ENCODE assay signal across 22 cellular contexts in genomic region chr11:1055990-1056771, GRCh38. TPM values are rescaled to one million over a fixed set of nuclear protein-coding genes. Genes with fewer than 3 reads are reported as not detected.
A peak's percentile ranks its signal among the peaks of the same experiment; 100 is the strongest.
DNase-seq lines count a peak whose midpoint lies in the region; ATAC-seq and TF ChIP-seq lines count a peak whose summit lies in the region.
"Had no signal": no experiment of that assay in that cellular context is flagged by ENCODE, and none has a peak within 500 bp of the region (broad histone marks: within the 10 kb centered on the region; RNA-seq: fewer than 3 reads in every experiment).

No MANE protein-coding gene starts in this region.

- H3K4me3 Mint-ChIP-seq in glutamatergic neuron (ENCODE audit: unreplicated experiment), result no peak overlapping the region
- H3K4me3 Mint-ChIP-seq: activated T-helper 17 cell treated with anti-CD3 and anti-CD28 coated beads, Interleukin-2, amount 50 U/mL, for 72 hours; CD4-positive, alpha-beta memory T cell; dendritic cell treated with granulocyte-macrophage colony-stimulating factor and Interleukin-4, amounts not matched to agents 40 ng/mL and 50 ng/mL, for 4 days had no signal

- TF ChIP-seq POLR2A in ovary (IDR thresholded peaks at IDR 0.05), result no peak

- peaks cover 5% of the 10 kb centered on the region for H3K27me3 Mint-ChIP-seq in glutamatergic neuron (ENCODE audit: unreplicated experiment)

- H3K27ac Mint-ChIP-seq in glutamatergic neuron (ENCODE audit: unreplicated experiment), result no peak overlapping the region
- H3K27ac Mint-ChIP-seq: activated T-helper 17 cell treated with anti-CD3 and anti-CD28 coated beads, Interleukin-2, amount 50 U/mL, for 72 hours; CD4-positive, alpha-beta memory T cell; dendritic cell treated with granulocyte-macrophage colony-stimulating factor and Interleukin-4, amounts not matched to agents 40 ng/mL and 50 ng/mL, for 4 days had no signal

- TF ChIP-seq EP300 in ovary (IDR thresholded peaks at IDR 0.05), result no peak

- no peaks in the 10 kb centered on the region for H3K9me3 ChIP-seq in BE2C
- H3K9me3 ChIP-seq in ovary, result no peaks in the 10 kb centered on the region

- 76 to 79% (median 78%) methylated on average over 46 of the region's 46 CpGs for WGBS in ovary, 3 donors

- H3K9me3 Mint-ChIP-seq in glutamatergic neuron (ENCODE audit: unreplicated experiment), result peaks cover 2% of the 10 kb centered on the region
- H3K9me3 Mint-ChIP-seq: activated T-helper 17 cell treated with anti-CD3 and anti-CD28 coated beads, Interleukin-2, amount 50 U/mL, for 72 hours; CD4-positive, alpha-beta memory T cell; dendritic cell treated with granulocyte-macrophage colony-stimulating factor and Interleukin-4, amounts not matched to agents 40 ng/mL and 50 ng/mL, for 4 days had no signal

- no peak for TF ChIP-seq CTCF in BE2C (IDR thresholded peaks at IDR 0.05; ENCODE audit: low read depth, low read length)
- TF ChIP-seq CTCF in GM06990 (IDR thresholded peaks at IDR 0.05; ENCODE audit: insufficient read depth, low read length, poor library complexity, severe bottlenecking), result no peak
- no peak for TF ChIP-seq CTCF in glutamatergic neuron (IDR thresholded peaks at IDR 0.05; ENCODE audit: partially characterized antibody, unreplicated experiment)
- TF ChIP-seq CTCF in ovary (IDR thresholded peaks at IDR 0.05), result no peak

- ATAC-seq in GM21528 (IDR thresholded peaks at IDR 0.05; ENCODE audit: low FRiP score, unreplicated experiment) (no peak), GM19463 (IDR thresholded peaks at IDR 0.05; ENCODE audit: unreplicated experiment) (no peak), HG02571 (IDR thresholded peaks at IDR 0.05; ENCODE audit: unreplicated experiment) (no peak)
- ATAC-seq: activated CD4-positive, CD25-positive, alpha-beta regulatory T cell treated with anti-CD3 and anti-CD28 coated beads, Interleukin-2, amount 50 U/mL, for 24 hours; activated T-helper 17 cell treated with anti-CD3 and anti-CD28 coated beads, Interleukin-2, amount 50 U/mL, for 72 hours; Panc1 had no signal

- no peaks in the 10 kb centered on the region for H3K27me3 ChIP-seq in BE2C
- no peaks in the 10 kb centered on the region; the same call in 1 of the 2 replicates for H3K27me3 ChIP-seq in GM06990 (replicated peaks; ENCODE audit: control insufficient read depth, insufficient read depth, low read length)
- H3K27me3 ChIP-seq in ovary, result no peaks in the 10 kb centered on the region

- intact Hi-C loops in ovary (cut with DNase I), result loop anchor here in 1 of 4 donors (10.0 kb wide), 1 partner anchor 201 kb away; no protein-coding TSS in a partner anchor

- H3K36me3 ChIP-seq in BE2C, result no peaks in the 10 kb centered on the region
- no peaks in the 10 kb centered on the region for H3K36me3 ChIP-seq in GM06990 (ENCODE audit: control insufficient read depth, insufficient read depth, low read length)
- H3K36me3 ChIP-seq in ovary, result no peaks in the 10 kb centered on the region

- DNase-seq in BE2C (peak; percentile 2), GM06990 (ENCODE audit: extremely low read depth, insufficient read length) (peak; percentile 3), glutamatergic neuron (peak; percentile 22), ovary (peak in 4 of 5 donors; percentile 5 to 30 (median 10)), NOMO-1 treated with dmso at 0.1 percent for 144 hours (lab: John Stamatoyannopoulos, UW; ENCODE audit: unreplicated experiment) (no peak)
- DNase-seq: CD4-positive, alpha-beta memory T cell; DMS53; mammary epithelial cell; NCI-H2029 treated with DMSO at 0.1 percent for 48 hours; stimulated activated naive CD4-positive, alpha-beta T cell had no signal

- H3K36me3 Mint-ChIP-seq in glutamatergic neuron (ENCODE audit: unreplicated experiment), result peaks cover 5% of the 10 kb centered on the region
- H3K36me3 Mint-ChIP-seq: CD4-positive, alpha-beta memory T cell had no signal

- H3K4me1 ChIP-seq in BE2C (no peaks in the 10 kb centered on the region), ovary (ENCODE audit: insufficient read depth) (no peaks in the 10 kb centered on the region)

- no peak overlapping the region for H3K27ac ChIP-seq in ovary
- H3K27ac ChIP-seq: SK-N-MC had no signal

- H3K4me1 Mint-ChIP-seq in glutamatergic neuron (ENCODE audit: low read depth, unreplicated experiment), result peaks cover 3% of the 10 kb centered on the region
- H3K4me1 Mint-ChIP-seq: activated T-helper 17 cell treated with anti-CD3 and anti-CD28 coated beads, Interleukin-2, amount 50 U/mL, for 72 hours; CD4-positive, alpha-beta memory T cell had no signal

- H3K4me3 ChIP-seq in BE2C (ENCODE audit: low read depth, low read length) (no peak overlapping the region), GM06990 (replicated peaks; ENCODE audit: low read depth, low read length) (no peak overlapping the region), ovary (no peak overlapping the region)
- H3K4me3 ChIP-seq: SK-N-MC had no signal

RNA-seq across cellular contexts. Expression of gene MUC2, which starts 18.5 kb away (rescaled TPM):
- not detected for polyA plus RNA-seq in BE2C (2012; ENCODE audit: insufficient read depth, insufficient read length, low read depth)
- total RNA-seq in glutamatergic neuron (ENCODE audit: unreplicated experiment) (not detected), ovary (1 to 10 TPM in 1 of 7 donors, under 1 TPM in 3, not detected in 3; 0.02 to 3.3 (median 0.27) TPM)
- under 1 TPM in 1 of 2 donors, not detected in 1; 0.02 TPM for polyA plus RNA-seq in ovary
- total RNA-seq: activated T-helper 17 cell treated with anti-CD3 and anti-CD28 coated beads, Interleukin-2, amount 50 U/mL, for 72 hours; CD4-positive, alpha-beta memory T cell; H1; mammary epithelial cell; omental fat pad; skeletal muscle tissue; T-helper 2 cell treated with Interferon-gamma antibody and Interleukin-4, amounts not matched to agents 100 ng/mL and 5 ng/mL, for 36 hours had no signal
- polyA plus RNA-seq: CD4-positive, alpha-beta memory T cell; H1; mammary epithelial cell had no signal

RNA-seq across cellular contexts. Expression of gene MUC6, which starts 19.7 kb away (rescaled TPM):
- polyA plus RNA-seq in BE2C (2012; ENCODE audit: insufficient read depth, insufficient read length, low read depth), result 0.54 TPM
- total RNA-seq in glutamatergic neuron (ENCODE audit: unreplicated experiment) (not detected), ovary (1 to 10 TPM in 1 of 7 donors, under 1 TPM in 5, not detected in 1; 0.23 to 7.2 (median 0.41) TPM)
- under 1 TPM; 0.02 to 0.06 TPM for polyA plus RNA-seq in ovary
- total RNA-seq: activated T-helper 17 cell treated with anti-CD3 and anti-CD28 coated beads, Interleukin-2, amount 50 U/mL, for 72 hours; CD4-positive, alpha-beta memory T cell; H1; omental fat pad; skeletal muscle tissue; T-helper 2 cell treated with Interferon-gamma antibody and Interleukin-4, amounts not matched to agents 100 ng/mL and 5 ng/mL, for 36 hours had no signal
- polyA plus RNA-seq: H1, mammary epithelial cell had no signal
